24 cellular contexts compared by ENCODE assay signal in genomic region chr5:180153099-180153498, GRCh38. TPM values are rescaled to one million over a fixed set of nuclear protein-coding genes. Genes with fewer than 3 reads are reported as not detected.
"Had no signal": no experiment of that assay in that cellular context is flagged by ENCODE, and none has a peak within 500 bp of the region (broad histone marks: within the 10 kb centered on the region; RNA-seq: fewer than 3 reads in every experiment).

No MANE protein-coding gene starts in this region.

- H3K36me3 ChIP-seq: esophagus squamous epithelium, pancreas, sigmoid colon, stomach, thyroid gland had no signal

- DNase-seq: dermis blood vessel endothelial cell; effector memory CD4-positive, alpha-beta T cell; esophagus squamous epithelium; mammary epithelial cell; mesendoderm; midbrain; occipital lobe; pancreas; sigmoid colon; stimulated activated CD4-positive, alpha-beta T cell treated with anti-CD3 and anti-CD28 coated beads, Interleukin-2, amount 100 ng/mL, for 24 hours; stimulated activated CD4-positive, alpha-beta T cell treated with anti-CD3 and anti-CD28 coated beads, Interleukin-4, amount 100 ng/mL, for 24 hours; stimulated activated naive CD4-positive, alpha-beta T cell treated with Interleukin-2 at 50 U/mL for 16 hours; stomach; thyroid gland; trophoblast cell had no signal

- H3K4me1 ChIP-seq: esophagus squamous epithelium, pancreas, sigmoid colon, stomach, thyroid gland had no signal

- H3K27ac ChIP-seq: coronary artery, esophagus squamous epithelium, pancreas, sigmoid colon, stomach, thyroid gland had no signal

- H3K27me3 ChIP-seq: pancreas, sigmoid colon, stomach, thyroid gland had no signal

- H3K4me3 ChIP-seq: coronary artery, esophagus squamous epithelium, pancreas, sigmoid colon, stomach, thyroid gland had no signal

- H3K4me3 Mint-ChIP-seq: central memory CD8-positive, alpha-beta T cell; naive thymus-derived CD4-positive, alpha-beta T cell; stimulated activated effector memory CD8-positive, alpha-beta T cell treated with anti-CD3 and anti-CD28 coated beads, Interleukin-12 subunit alpha, Interleukin-12 subunit beta, amount 100 ng/mL, for 72 hours had no signal

- H3K27ac Mint-ChIP-seq: naive thymus-derived CD4-positive, alpha-beta T cell; progenitor cell of endocrine pancreas; stimulated activated effector memory CD8-positive, alpha-beta T cell treated with anti-CD3 and anti-CD28 coated beads, Interleukin-12 subunit alpha, Interleukin-12 subunit beta, amount 100 ng/mL, for 72 hours had no signal

- ATAC-seq: naive thymus-derived CD4-positive, alpha-beta T cell; pancreas; stimulated activated effector memory CD8-positive, alpha-beta T cell treated with anti-CD3 and anti-CD28 coated beads, Interleukin-12 subunit alpha, Interleukin-12 subunit beta, amount 100 ng/mL, for 72 hours had no signal

- H3K4me1 Mint-ChIP-seq: central memory CD8-positive, alpha-beta T cell; naive thymus-derived CD4-positive, alpha-beta T cell; stimulated activated effector memory CD8-positive, alpha-beta T cell treated with anti-CD3 and anti-CD28 coated beads, Interleukin-12 subunit alpha, Interleukin-12 subunit beta, amount 100 ng/mL, for 72 hours had no signal

- H3K36me3 Mint-ChIP-seq: stimulated activated effector memory CD8-positive, alpha-beta T cell treated with anti-CD3 and anti-CD28 coated beads, Interleukin-12 subunit alpha, Interleukin-12 subunit beta, amount 100 ng/mL, for 72 hours had no signal

- H3K9me3 ChIP-seq: esophagus squamous epithelium, pancreas, sigmoid colon, thyroid gland had no signal

RNA-seq across cellular contexts. Expression of gene RASGEF1C, which starts 55.9 kb away (rescaled TPM):
- total RNA-seq: chondrocyte; dermis blood vessel endothelial cell; endothelial cell of umbilical vein; epithelial cell of proximal tubule; glomerular endothelial cell; naive thymus-derived CD4-positive, alpha-beta T cell had no signal
